Comparison of ENCODE assay signal across 11 cellular contexts in genomic region chr12:106108187-106108816, GRCh38. TPM values are rescaled to one million over a fixed set of nuclear protein-coding genes. Genes with fewer than 3 reads are reported as not detected.
DNase-seq lines count a peak whose midpoint lies in the region; ATAC-seq and TF ChIP-seq lines count a peak whose summit lies in the region.
"Had no signal": no experiment of that assay in that cellular context is flagged by ENCODE, and none has a peak within 500 bp of the region (broad histone marks: within the 10 kb centered on the region; RNA-seq: fewer than 3 reads in every experiment).

No MANE protein-coding gene starts in this region.

- H3K9me3 Mint-ChIP-seq in nephron, result no peaks in the 10 kb centered on the region
- H3K9me3 Mint-ChIP-seq in CD14-positive monocyte, result no peaks in the 10 kb centered on the region
- no peaks in the 10 kb centered on the region for H3K9me3 Mint-ChIP-seq in activated naive CD8-positive, alpha-beta T cell treated with anti-CD3 and anti-CD28 coated beads for 36 hours
- H3K9me3 Mint-ChIP-seq: stimulated activated memory B cell treated with anti-CD40 and anti-IgM and Interleukin-4, amounts not matched to agents 10 μg/mL and 1 μg/mL and 100 μg/mL, for 72 hours had no signal

- no peaks in the 10 kb centered on the region for H3K9me3 ChIP-seq in SJSA1 (replicated peaks)
- H3K9me3 ChIP-seq: BE2C had no signal

- TF ChIP-seq CTCF in foreskin fibroblast (IDR thresholded peaks at IDR 0.05; ENCODE audit: low read depth, low read length) (peak; percentile 12), nephron (IDR thresholded peaks at IDR 0.05; ENCODE audit: unreplicated experiment in 3 of 3) (no peak), CD14-positive monocyte (IDR thresholded peaks at IDR 0.05) (no peak)

- H3K4me1 ChIP-seq in SJSA1 (replicated peaks), result peaks cover 52% of the 10 kb centered on the region

- H3K4me1 Mint-ChIP-seq in nephron (peaks cover 72% of the 10 kb centered on the region), CD14-positive monocyte (peaks cover 13% of the 10 kb centered on the region)
- H3K4me1 Mint-ChIP-seq in activated naive CD8-positive, alpha-beta T cell treated with anti-CD3 and anti-CD28 coated beads for 36 hours, result peaks cover 5% of the 10 kb centered on the region

- H3K4me3 Mint-ChIP-seq in nephron (peak overlapping the region in 2 of 3 experiments; percentile 3 to 12), CD14-positive monocyte (no peak overlapping the region)
- no peak overlapping the region for H3K4me3 Mint-ChIP-seq in activated naive CD8-positive, alpha-beta T cell treated with anti-CD3 and anti-CD28 coated beads for 36 hours
- H3K4me3 Mint-ChIP-seq: stimulated activated memory B cell treated with anti-CD40 and anti-IgM and Interleukin-4, amounts not matched to agents 10 μg/mL and 1 μg/mL and 100 μg/mL, for 72 hours had no signal

- H3K27me3 ChIP-seq in SJSA1 (replicated peaks), result no peaks in the 10 kb centered on the region
- H3K27me3 ChIP-seq: BE2C had no signal

- intact Hi-C loops in CD14-positive monocyte (cut with micrococcal nuclease), result no loop called here

- H3K27ac Mint-ChIP-seq in nephron, result peak overlapping the region; percentile 83 to 95 (median 93)
- H3K27ac Mint-ChIP-seq in CD14-positive monocyte, result no peak overlapping the region
- H3K27ac Mint-ChIP-seq in activated naive CD8-positive, alpha-beta T cell treated with anti-CD3 and anti-CD28 coated beads for 36 hours, result no peak overlapping the region
- H3K27ac Mint-ChIP-seq: stimulated activated memory B cell treated with anti-CD40 and anti-IgM and Interleukin-4, amounts not matched to agents 10 μg/mL and 1 μg/mL and 100 μg/mL, for 72 hours had no signal

- H3K27me3 Mint-ChIP-seq in nephron (ENCODE audit: low read depth) (no peaks in the 10 kb centered on the region), CD14-positive monocyte (ENCODE audit: low read depth in 3 of 3) (peaks cover 3 to 20% (median 4%) of the 10 kb centered on the region in 3 donors)
- H3K27me3 Mint-ChIP-seq in activated naive CD8-positive, alpha-beta T cell treated with anti-CD3 and anti-CD28 coated beads for 36 hours, result peaks cover 29% of the 10 kb centered on the region

- H3K36me3 Mint-ChIP-seq in nephron (ENCODE audit: low read depth) (peaks cover 7% of the 10 kb centered on the region), CD14-positive monocyte (no peaks in the 10 kb centered on the region)
- no peaks in the 10 kb centered on the region for H3K36me3 Mint-ChIP-seq in activated naive CD8-positive, alpha-beta T cell treated with anti-CD3 and anti-CD28 coated beads for 36 hours
- H3K36me3 Mint-ChIP-seq: stimulated activated memory B cell treated with anti-CD40 and anti-IgM and Interleukin-4, amounts not matched to agents 10 μg/mL and 1 μg/mL and 100 μg/mL, for 72 hours had no signal

- peaks cover 22% of the 10 kb centered on the region for H3K36me3 ChIP-seq in SJSA1
- H3K36me3 ChIP-seq: BE2C had no signal

- peak; percentile 44 for DNase-seq in AG08395 (ENCODE audit: low spot score)
- DNase-seq in SJSA1 (ENCODE audit: low read depth in 1 of 2, low spot score in 2 of 2), result peak; percentile 79 to 85
- DNase-seq in foreskin fibroblast, result peak in 1 of 2 donors; percentile 65
- no peak for DNase-seq in GM19238 (ENCODE audit: insufficient read length, low spot score)
- no peak for DNase-seq in CD14-positive monocyte (ENCODE audit: low spot score)
- DNase-seq in activated naive CD8-positive, alpha-beta T cell treated with anti-CD3 and anti-CD28 coated beads for 36 hours, result no peak
- DNase-seq: BE2C, KG1 had no signal

- H3K27ac ChIP-seq in SJSA1, result peak overlapping the region; percentile 83

- H3K4me3 ChIP-seq in SJSA1 (no peak overlapping the region), foreskin fibroblast (ENCODE audit: low read depth in 1 of 2, low read length in 2 of 2) (no peak overlapping the region)

- ATAC-seq in HG02571 (IDR thresholded peaks at IDR 0.05; ENCODE audit: unreplicated experiment), result no peak
- ATAC-seq: stimulated activated memory B cell treated with anti-CD40 and anti-IgM and Interleukin-4, amounts not matched to agents 10 μg/mL and 1 μg/mL and 100 μg/mL, for 72 hours had no signal

RNA-seq across cellular contexts. Expression of gene NUAK1, which starts 30.5 kb away (rescaled TPM):
- 48.9 and 60.6 TPM in 2 replicates for total RNA-seq in SJSA1 (2014; rRNA removed; shearing (Covaris generic))
- not detected for polyA plus RNA-seq in CD14-positive monocyte
- not detected for total RNA-seq in activated naive CD8-positive, alpha-beta T cell treated with anti-CD3 and anti-CD28 coated beads for 36 hours

Comparison
In these comparisons a context has a peak if more than half of its experiments do, and no peak if none do; other contexts are left out.
1. DNase-seq: peak in AG08395 (single experiment) and SJSA1 (2 of 2); none in GM19238 (single experiment), CD14-positive monocyte (single experiment) and activated naive CD8-positive, alpha-beta T cell treated with anti-CD3 and anti-CD28 coated beads for 36 hours (single experiment).
2. H3K27ac Mint-ChIP-seq: peak in nephron (3 of 3); none in CD14-positive monocyte (0 of 7) and activated naive CD8-positive, alpha-beta T cell treated with anti-CD3 and anti-CD28 coated beads for 36 hours (single experiment).
3. H3K4me3 Mint-ChIP-seq: peak in nephron (2 of 3); none in CD14-positive monocyte (0 of 2) and activated naive CD8-positive, alpha-beta T cell treated with anti-CD3 and anti-CD28 coated beads for 36 hours (single experiment).
4. RNA of gene NUAK1, which starts 30.5 kb away (total RNA-seq): 48.9 to 60.6 TPM in SJSA1; not detected in activated naive CD8-positive, alpha-beta T cell treated with anti-CD3 and anti-CD28 coated beads for 36 hours; every median in the first group is over 10 times any median in the second.